In the genomic region with DNA sequence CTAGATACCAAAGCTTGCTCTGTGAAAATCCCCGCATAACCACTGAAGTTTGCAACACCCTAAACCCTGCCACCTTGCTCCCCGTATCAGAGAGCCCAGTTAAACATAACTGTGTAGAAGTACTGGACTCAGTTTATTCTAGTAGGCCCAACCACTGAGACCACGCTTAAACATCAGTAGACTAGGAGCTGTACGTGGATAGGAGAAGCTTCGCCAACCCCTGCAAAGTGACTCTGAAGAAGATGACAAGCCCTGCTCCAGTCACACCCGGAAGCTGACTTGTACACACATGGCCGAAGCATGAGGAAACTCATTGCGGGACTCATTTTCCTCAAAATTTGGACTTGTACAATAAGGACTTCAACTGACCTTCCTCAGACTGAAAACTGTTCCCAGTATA, we compare ENCODE assay signal across 7 cellular contexts. TPM values are rescaled to one million over a fixed set of nuclear protein-coding genes. Genes with fewer than 3 reads are reported as not detected.
"Had no signal": no experiment of that assay in that cellular context is flagged by ENCODE, and none has a peak within 500 bp of the region (broad histone marks: within the 10 kb centered on the region; RNA-seq: fewer than 3 reads in every experiment).

No MANE protein-coding gene starts in this region.

RNA-seq across cellular contexts. Expression of a gene that starts 57.9 kb away (rescaled TPM):
- total RNA-seq: HT1080, LHCN-M2, MCF 10A, PC-9, Right ventricle myocardium superior, SJSA1 had no signal
- polyA plus RNA-seq: IgD-negative memory B cell had no signal
